ENCODE assay signal across 1 cellular context in the genomic region with DNA sequence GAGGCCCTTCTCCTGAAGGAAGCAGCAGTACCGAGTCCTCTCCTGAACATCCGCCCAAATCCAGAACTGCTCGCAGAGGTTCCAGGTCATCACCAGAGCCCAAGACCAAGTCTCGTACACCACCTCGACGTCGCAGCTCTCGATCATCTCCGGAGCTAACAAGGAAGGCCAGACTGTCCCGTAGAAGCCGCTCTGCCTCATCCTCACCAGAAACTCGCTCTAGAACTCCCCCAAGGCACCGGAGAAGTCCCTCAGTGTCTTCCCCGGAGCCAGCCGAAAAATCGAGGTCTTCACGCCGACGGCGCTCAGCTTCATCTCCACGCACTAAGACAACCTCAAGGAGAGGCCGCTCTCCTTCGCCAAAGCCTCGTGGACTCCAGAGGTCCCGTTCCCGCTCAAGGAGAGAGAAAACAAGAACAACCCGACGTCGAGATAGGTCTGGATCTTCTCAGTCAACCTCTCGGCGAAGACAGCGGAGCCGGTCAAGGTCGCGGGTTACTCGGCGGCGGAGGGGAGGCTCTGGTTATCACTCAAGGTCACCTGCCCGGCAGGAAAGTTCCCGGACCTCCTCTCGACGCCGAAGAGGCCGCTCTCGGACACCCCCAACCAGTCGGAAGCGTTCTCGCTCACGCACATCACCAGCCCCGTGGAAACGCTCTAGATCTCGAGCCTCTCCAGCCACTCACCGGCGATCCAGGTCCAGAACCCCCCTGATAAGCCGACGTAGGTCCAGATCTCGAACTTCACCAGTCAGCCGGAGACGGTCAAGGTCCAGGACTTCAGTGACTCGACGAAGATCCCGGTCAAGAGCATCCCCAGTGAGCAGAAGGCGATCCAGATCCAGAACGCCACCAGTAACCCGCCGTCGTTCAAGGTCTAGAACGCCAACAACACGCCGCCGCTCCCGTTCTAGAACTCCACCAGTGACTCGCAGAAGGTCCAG.
TF ChIP-seq lines count a peak whose summit lies in the region.

No MANE protein-coding gene starts in this region.

TF ChIP-seq in K562, 482 proteins besides CTCF, POLR2A, EP300 and RAD21:
- TF ChIP-seq RBFOX2 (IDR thresholded peaks at IDR 0.05; ENCODE audit: low read depth, low read length): peak; percentile 65
- TF ChIP-seq, protein P1, sequence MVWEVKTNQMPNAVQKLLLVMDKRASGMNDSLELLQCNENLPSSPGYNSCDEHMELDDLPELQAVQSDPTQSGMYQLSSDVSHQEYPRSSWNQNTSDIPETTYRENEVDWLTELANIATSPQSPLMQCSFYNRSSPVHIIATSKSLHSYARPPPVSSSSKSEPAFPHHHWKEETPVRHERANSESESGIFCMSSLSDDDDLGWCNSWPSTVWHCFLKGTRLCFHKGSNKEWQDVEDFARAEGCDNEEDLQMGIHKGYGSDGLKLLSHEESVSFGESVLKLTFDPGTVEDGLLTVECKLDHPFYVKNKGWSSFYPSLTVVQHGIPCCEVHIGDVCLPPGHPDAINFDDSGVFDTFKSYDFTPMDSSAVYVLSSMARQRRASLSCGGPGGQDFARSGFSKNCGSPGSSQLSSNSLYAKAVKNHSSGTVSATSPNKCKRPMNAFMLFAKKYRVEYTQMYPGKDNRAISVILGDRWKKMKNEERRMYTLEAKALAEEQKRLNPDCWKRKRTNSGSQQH (CRISPR knock-in tag; IDR thresholded peaks at IDR 0.05): no peak
- TF ChIP-seq, protein P2, sequence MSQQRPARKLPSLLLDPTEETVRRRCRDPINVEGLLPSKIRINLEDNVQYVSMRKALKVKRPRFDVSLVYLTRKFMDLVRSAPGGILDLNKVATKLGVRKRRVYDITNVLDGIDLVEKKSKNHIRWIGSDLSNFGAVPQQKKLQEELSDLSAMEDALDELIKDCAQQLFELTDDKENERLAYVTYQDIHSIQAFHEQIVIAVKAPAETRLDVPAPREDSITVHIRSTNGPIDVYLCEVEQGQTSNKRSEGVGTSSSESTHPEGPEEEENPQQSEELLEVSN (IDR thresholded peaks at IDR 0.05; ENCODE audit: borderline replicate concordance in 1 of 2, extremely low read depth in 1 of 2, insufficient read depth in 1 of 2, insufficient read length in 1 of 2, low read depth in 1 of 2, low read length in 1 of 2, poor library complexity in 1 of 2, severe bottlenecking in 1 of 2): peak; percentile 7 to 47
- no peak for TF ChIP-seq MBD2 (IDR thresholded peaks at IDR 0.05; ENCODE audit: borderline replicate concordance, low read depth)
- TF ChIP-seq NFXL1 (CRISPR knock-in tag; IDR thresholded peaks at IDR 0.05): no peak
- TF ChIP-seq, protein P3, sequence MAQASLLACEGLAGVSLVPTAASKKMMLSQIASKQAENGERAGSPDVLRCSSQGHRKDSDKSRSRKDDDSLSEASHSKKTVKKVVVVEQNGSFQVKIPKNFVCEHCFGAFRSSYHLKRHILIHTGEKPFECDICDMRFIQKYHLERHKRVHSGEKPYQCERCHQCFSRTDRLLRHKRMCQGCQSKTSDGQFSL (CRISPR knock-in tag; IDR thresholded peaks at IDR 0.05): 0 out of 2 replicates have a peak, but pooled peaks have one; percentile 11
- TF ChIP-seq, protein P3 (tag; IDR thresholded peaks at IDR 0.05): no peak
- no peak for TF ChIP-seq NFIX (CRISPR knock-in tag; IDR thresholded peaks at IDR 0.05; ENCODE audit: low read depth)
- TF ChIP-seq RBM22 (IDR thresholded peaks at IDR 0.05; ENCODE audit: low read depth, low read length, poor library complexity, severe bottlenecking): peak; percentile 89
- TF ChIP-seq SUPT5H (IDR thresholded peaks at IDR 0.05): 0 out of 2 replicates have a peak, but pooled peaks have one; percentile 5
- TF ChIP-seq KLF16 (IDR thresholded peaks at IDR 0.05): 0 out of 2 replicates have a peak, but pooled peaks have one; percentile 46
- peak; percentile 38; the same call in 1 of the 2 replicates for TF ChIP-seq POLR2AphosphoS5 (IDR thresholded peaks at IDR 0.05; ENCODE audit: control insufficient read depth, insufficient read depth, low read depth, low read length)
- TF ChIP-seq NR4A1 (CRISPR knock-in tag; IDR thresholded peaks at IDR 0.05): no peak
- no peak for TF ChIP-seq NR4A1 (tag; IDR thresholded peaks at IDR 0.05)
- peak; percentile 33 for TF ChIP-seq POLR2B (IDR thresholded peaks at IDR 0.05; ENCODE audit: low read depth, partially characterized antibody)
- no peak for TF ChIP-seq TRIM28 (IDR thresholded peaks at IDR 0.05)
- no peak for TF ChIP-seq ZNF146 (CRISPR knock-in tag; IDR thresholded peaks at IDR 0.05; ENCODE audit: unreplicated experiment)
- TF ChIP-seq THRAP3 (IDR thresholded peaks at IDR 0.05; ENCODE audit: borderline replicate concordance): peak; percentile 40; the same call in 1 of the 2 replicates
- TF ChIP-seq, protein P4, sequence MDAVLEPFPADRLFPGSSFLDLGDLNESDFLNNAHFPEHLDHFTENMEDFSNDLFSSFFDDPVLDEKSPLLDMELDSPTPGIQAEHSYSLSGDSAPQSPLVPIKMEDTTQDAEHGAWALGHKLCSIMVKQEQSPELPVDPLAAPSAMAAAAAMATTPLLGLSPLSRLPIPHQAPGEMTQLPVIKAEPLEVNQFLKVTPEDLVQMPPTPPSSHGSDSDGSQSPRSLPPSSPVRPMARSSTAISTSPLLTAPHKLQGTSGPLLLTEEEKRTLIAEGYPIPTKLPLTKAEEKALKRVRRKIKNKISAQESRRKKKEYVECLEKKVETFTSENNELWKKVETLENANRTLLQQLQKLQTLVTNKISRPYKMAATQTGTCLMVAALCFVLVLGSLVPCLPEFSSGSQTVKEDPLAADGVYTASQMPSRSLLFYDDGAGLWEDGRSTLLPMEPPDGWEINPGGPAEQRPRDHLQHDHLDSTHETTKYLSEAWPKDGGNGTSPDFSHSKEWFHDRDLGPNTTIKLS (IDR thresholded peaks at IDR 0.05; ENCODE audit: borderline replicate concordance, low read depth): peak; percentile 81; the same call in 1 of the 2 replicates
- peak; percentile 75 for TF ChIP-seq POLR2G (IDR thresholded peaks at IDR 0.05; ENCODE audit: low read depth, low read length)
- peak; percentile 14 for TF ChIP-seq MEIS2 (IDR thresholded peaks at IDR 0.05; ENCODE audit: partially characterized antibody)
- TF ChIP-seq, protein P5, sequence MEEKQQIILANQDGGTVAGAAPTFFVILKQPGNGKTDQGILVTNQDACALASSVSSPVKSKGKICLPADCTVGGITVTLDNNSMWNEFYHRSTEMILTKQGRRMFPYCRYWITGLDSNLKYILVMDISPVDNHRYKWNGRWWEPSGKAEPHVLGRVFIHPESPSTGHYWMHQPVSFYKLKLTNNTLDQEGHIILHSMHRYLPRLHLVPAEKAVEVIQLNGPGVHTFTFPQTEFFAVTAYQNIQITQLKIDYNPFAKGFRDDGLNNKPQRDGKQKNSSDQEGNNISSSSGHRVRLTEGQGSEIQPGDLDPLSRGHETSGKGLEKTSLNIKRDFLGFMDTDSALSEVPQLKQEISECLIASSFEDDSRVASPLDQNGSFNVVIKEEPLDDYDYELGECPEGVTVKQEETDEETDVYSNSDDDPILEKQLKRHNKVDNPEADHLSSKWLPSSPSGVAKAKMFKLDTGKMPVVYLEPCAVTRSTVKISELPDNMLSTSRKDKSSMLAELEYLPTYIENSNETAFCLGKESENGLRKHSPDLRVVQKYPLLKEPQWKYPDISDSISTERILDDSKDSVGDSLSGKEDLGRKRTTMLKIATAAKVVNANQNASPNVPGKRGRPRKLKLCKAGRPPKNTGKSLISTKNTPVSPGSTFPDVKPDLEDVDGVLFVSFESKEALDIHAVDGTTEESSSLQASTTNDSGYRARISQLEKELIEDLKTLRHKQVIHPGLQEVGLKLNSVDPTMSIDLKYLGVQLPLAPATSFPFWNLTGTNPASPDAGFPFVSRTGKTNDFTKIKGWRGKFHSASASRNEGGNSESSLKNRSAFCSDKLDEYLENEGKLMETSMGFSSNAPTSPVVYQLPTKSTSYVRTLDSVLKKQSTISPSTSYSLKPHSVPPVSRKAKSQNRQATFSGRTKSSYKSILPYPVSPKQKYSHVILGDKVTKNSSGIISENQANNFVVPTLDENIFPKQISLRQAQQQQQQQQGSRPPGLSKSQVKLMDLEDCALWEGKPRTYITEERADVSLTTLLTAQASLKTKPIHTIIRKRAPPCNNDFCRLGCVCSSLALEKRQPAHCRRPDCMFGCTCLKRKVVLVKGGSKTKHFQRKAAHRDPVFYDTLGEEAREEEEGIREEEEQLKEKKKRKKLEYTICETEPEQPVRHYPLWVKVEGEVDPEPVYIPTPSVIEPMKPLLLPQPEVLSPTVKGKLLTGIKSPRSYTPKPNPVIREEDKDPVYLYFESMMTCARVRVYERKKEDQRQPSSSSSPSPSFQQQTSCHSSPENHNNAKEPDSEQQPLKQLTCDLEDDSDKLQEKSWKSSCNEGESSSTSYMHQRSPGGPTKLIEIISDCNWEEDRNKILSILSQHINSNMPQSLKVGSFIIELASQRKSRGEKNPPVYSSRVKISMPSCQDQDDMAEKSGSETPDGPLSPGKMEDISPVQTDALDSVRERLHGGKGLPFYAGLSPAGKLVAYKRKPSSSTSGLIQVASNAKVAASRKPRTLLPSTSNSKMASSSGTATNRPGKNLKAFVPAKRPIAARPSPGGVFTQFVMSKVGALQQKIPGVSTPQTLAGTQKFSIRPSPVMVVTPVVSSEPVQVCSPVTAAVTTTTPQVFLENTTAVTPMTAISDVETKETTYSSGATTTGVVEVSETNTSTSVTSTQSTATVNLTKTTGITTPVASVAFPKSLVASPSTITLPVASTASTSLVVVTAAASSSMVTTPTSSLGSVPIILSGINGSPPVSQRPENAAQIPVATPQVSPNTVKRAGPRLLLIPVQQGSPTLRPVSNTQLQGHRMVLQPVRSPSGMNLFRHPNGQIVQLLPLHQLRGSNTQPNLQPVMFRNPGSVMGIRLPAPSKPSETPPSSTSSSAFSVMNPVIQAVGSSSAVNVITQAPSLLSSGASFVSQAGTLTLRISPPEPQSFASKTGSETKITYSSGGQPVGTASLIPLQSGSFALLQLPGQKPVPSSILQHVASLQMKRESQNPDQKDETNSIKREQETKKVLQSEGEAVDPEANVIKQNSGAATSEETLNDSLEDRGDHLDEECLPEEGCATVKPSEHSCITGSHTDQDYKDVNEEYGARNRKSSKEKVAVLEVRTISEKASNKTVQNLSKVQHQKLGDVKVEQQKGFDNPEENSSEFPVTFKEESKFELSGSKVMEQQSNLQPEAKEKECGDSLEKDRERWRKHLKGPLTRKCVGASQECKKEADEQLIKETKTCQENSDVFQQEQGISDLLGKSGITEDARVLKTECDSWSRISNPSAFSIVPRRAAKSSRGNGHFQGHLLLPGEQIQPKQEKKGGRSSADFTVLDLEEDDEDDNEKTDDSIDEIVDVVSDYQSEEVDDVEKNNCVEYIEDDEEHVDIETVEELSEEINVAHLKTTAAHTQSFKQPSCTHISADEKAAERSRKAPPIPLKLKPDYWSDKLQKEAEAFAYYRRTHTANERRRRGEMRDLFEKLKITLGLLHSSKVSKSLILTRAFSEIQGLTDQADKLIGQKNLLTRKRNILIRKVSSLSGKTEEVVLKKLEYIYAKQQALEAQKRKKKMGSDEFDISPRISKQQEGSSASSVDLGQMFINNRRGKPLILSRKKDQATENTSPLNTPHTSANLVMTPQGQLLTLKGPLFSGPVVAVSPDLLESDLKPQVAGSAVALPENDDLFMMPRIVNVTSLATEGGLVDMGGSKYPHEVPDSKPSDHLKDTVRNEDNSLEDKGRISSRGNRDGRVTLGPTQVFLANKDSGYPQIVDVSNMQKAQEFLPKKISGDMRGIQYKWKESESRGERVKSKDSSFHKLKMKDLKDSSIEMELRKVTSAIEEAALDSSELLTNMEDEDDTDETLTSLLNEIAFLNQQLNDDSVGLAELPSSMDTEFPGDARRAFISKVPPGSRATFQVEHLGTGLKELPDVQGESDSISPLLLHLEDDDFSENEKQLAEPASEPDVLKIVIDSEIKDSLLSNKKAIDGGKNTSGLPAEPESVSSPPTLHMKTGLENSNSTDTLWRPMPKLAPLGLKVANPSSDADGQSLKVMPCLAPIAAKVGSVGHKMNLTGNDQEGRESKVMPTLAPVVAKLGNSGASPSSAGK (IDR thresholded peaks at IDR 0.05): peak; percentile 12; the same call in 1 of the 2 replicates
